8 cellular contexts compared by ENCODE assay signal in genomic region chr1:39525366-39526165, GRCh38. TPM values are rescaled to one million over a fixed set of nuclear protein-coding genes. Genes with fewer than 3 reads are reported as not detected.
DNase-seq lines count a peak whose midpoint lies in the region; ATAC-seq and TF ChIP-seq lines count a peak whose summit lies in the region.

No MANE protein-coding gene starts in this region.

- peaks cover 13% of the 10 kb centered on the region for H3K4me1 Mint-ChIP-seq in activated naive CD8-positive, alpha-beta T cell treated with anti-CD3 and anti-CD28 coated beads, Interleukin-2, amount 50 U/mL, for 24 hours
- peaks cover 4% of the 10 kb centered on the region for H3K4me1 Mint-ChIP-seq in neural progenitor cell

- no peak overlapping the region for H2BK12ac ChIP-seq in trophoblast cell (ENCODE audit: low read length)

- H3K36me3 ChIP-seq in neural progenitor cell, result no peaks in the 10 kb centered on the region
- H3K36me3 ChIP-seq in brain microvascular endothelial cell (replicated peaks), result peaks cover 15% of the 10 kb centered on the region
- peaks cover 13 to 14% of the 10 kb centered on the region in 2 experiments for H3K36me3 ChIP-seq in trophoblast cell (ENCODE audit: control insufficient read depth in 1 of 2, insufficient read depth in 2 of 2, low read length in 2 of 2)

- H3K4ac ChIP-seq in trophoblast cell (ENCODE audit: low read depth, low read length), result no peak overlapping the region

- no peak overlapping the region for H3K18ac ChIP-seq in trophoblast cell (ENCODE audit: low read length)

- H3K27ac ChIP-seq in neural progenitor cell, result no peak overlapping the region
- H3K27ac ChIP-seq in brain microvascular endothelial cell, result no peak overlapping the region
- no peak overlapping the region for H3K27ac ChIP-seq in trophoblast cell (ENCODE audit: low read depth, low read length)

- H4K8ac ChIP-seq in trophoblast cell (ENCODE audit: low read depth, low read length), result no peak overlapping the region

- H3K4me3 Mint-ChIP-seq in activated naive CD8-positive, alpha-beta T cell treated with anti-CD3 and anti-CD28 coated beads, Interleukin-2, amount 50 U/mL, for 24 hours, result no peak overlapping the region
- H3K4me3 Mint-ChIP-seq in neural progenitor cell, result no peak overlapping the region

- H3K14ac ChIP-seq in trophoblast cell (ENCODE audit: low read length), result no peak overlapping the region

- no peak overlapping the region for H2BK120ac ChIP-seq in trophoblast cell (ENCODE audit: insufficient read depth, low read length, poor library complexity)

- H3K9me3 Mint-ChIP-seq in activated naive CD8-positive, alpha-beta T cell treated with anti-CD3 and anti-CD28 coated beads, Interleukin-2, amount 50 U/mL, for 24 hours, result no peaks in the 10 kb centered on the region
- no peaks in the 10 kb centered on the region for H3K9me3 Mint-ChIP-seq in neural progenitor cell

- H3K4me3 ChIP-seq in neural progenitor cell, result no peak overlapping the region
- H3K4me3 ChIP-seq in brain microvascular endothelial cell (ENCODE audit: low read depth, low read length), result no peak overlapping the region
- no peak overlapping the region for H3K4me3 ChIP-seq in trophoblast cell (ENCODE audit: low read depth, low read length)

- H3K27me3 Mint-ChIP-seq in activated naive CD8-positive, alpha-beta T cell treated with anti-CD3 and anti-CD28 coated beads, Interleukin-2, amount 50 U/mL, for 24 hours, result no peaks in the 10 kb centered on the region
- H3K27me3 Mint-ChIP-seq in neural progenitor cell (ENCODE audit: insufficient read depth, low read depth), result peaks cover 5% of the 10 kb centered on the region

- H3K27ac Mint-ChIP-seq in activated naive CD8-positive, alpha-beta T cell treated with anti-CD3 and anti-CD28 coated beads, Interleukin-2, amount 50 U/mL, for 24 hours, result no peak overlapping the region
- H3K27ac Mint-ChIP-seq in neural progenitor cell, result no peak overlapping the region

- H3K4me1 ChIP-seq in neural progenitor cell (no peaks in the 10 kb centered on the region), trophoblast cell (ENCODE audit: control insufficient read depth in 1 of 2, insufficient read depth in 2 of 2, low read length in 2 of 2) (peaks cover 0 to 3% of the 10 kb centered on the region in 2 experiments)

- no peak overlapping the region for H2BK5ac ChIP-seq in trophoblast cell (ENCODE audit: low read depth, low read length, poor library complexity)

- H2AFZ ChIP-seq in neural progenitor cell (replicated peaks) (no peak overlapping the region), trophoblast cell (ENCODE audit: insufficient read depth, low read length, poor library complexity) (no peak overlapping the region)

- H3F3A ChIP-seq in neural progenitor cell (ENCODE audit: low read depth), result no peaks in the 10 kb centered on the region

- no peaks in the 10 kb centered on the region for H3K79me1 ChIP-seq in trophoblast cell (ENCODE audit: low read length)

- H3K27me3 ChIP-seq in neural progenitor cell (no peaks in the 10 kb centered on the region), brain microvascular endothelial cell (replicated peaks) (no peaks in the 10 kb centered on the region), trophoblast cell (ENCODE audit: insufficient read depth, low read length) (no peaks in the 10 kb centered on the region)

- H3K79me2 ChIP-seq in neural progenitor cell (ENCODE audit: low read depth), result no peaks in the 10 kb centered on the region
- H3K79me2 ChIP-seq in trophoblast cell (ENCODE audit: control insufficient read depth, insufficient read depth, low read length, poor library complexity), result no peaks in the 10 kb centered on the region

- ATAC-seq in GM19452 (IDR thresholded peaks at IDR 0.05; ENCODE audit: unreplicated experiment), result peak; percentile 89
- ATAC-seq in HG03439 (IDR thresholded peaks at IDR 0.05; ENCODE audit: unreplicated experiment), result peak; percentile 87
- ATAC-seq in activated naive CD8-positive, alpha-beta T cell treated with anti-CD3 and anti-CD28 coated beads, Interleukin-2, amount 50 U/mL, for 24 hours, result peak; percentile 60

- H3K4me2 ChIP-seq in neural progenitor cell, result no peak overlapping the region
- H3K4me2 ChIP-seq in trophoblast cell (ENCODE audit: low read length), result no peak overlapping the region

- no peaks in the 10 kb centered on the region for H4K20me1 ChIP-seq in neural progenitor cell (ENCODE audit: low read depth)

- no peak overlapping the region for H3K23ac ChIP-seq in trophoblast cell (ENCODE audit: low read length)

- H3K9me3 ChIP-seq in neural progenitor cell (ENCODE audit: low read depth) (no peaks in the 10 kb centered on the region), trophoblast cell (ENCODE audit: insufficient read depth, low read depth, low read length) (no peaks in the 10 kb centered on the region)

- in situ Hi-C loops in brain microvascular endothelial cell (cut with HindIII; ENCODE audit: low pct_ligation_motif_present, low sequenced_read_pairs), result no loop called here

- no peak overlapping the region for H2AK5ac ChIP-seq in trophoblast cell (ENCODE audit: low read length)

- H3K36me3 Mint-ChIP-seq in activated naive CD8-positive, alpha-beta T cell treated with anti-CD3 and anti-CD28 coated beads, Interleukin-2, amount 50 U/mL, for 24 hours (ENCODE audit: low read depth), result peaks cover 9% of the 10 kb centered on the region
- peaks cover 3% of the 10 kb centered on the region for H3K36me3 Mint-ChIP-seq in neural progenitor cell

- no peak for TF ChIP-seq CTCF in neural progenitor cell (IDR thresholded peaks at IDR 0.05)
- no peak for TF ChIP-seq CTCF in brain microvascular endothelial cell (IDR thresholded peaks at IDR 0.05; ENCODE audit: low read depth, low read length, missing control alignments)

- H3K9ac ChIP-seq in neural progenitor cell (no peak overlapping the region), trophoblast cell (ENCODE audit: low read length) (no peak overlapping the region)

- no peak overlapping the region for H4K91ac ChIP-seq in trophoblast cell (ENCODE audit: low read depth, low read length)

- H4K12ac ChIP-seq in trophoblast cell (ENCODE audit: low read depth, low read length), result no peak overlapping the region

- no CpG with 5 or more reads among the region's 17 CpGs for WGBS in trophoblast cell (ENCODE audit: extremely low coverage, insufficient coverage, insufficient read length)

- DNase-seq in GF-D8 (lab: John Stamatoyannopoulos, UW) (peak; percentile 10), foreskin melanocyte (no peak), neural progenitor cell (ENCODE audit: low spot score) (no peak), brain microvascular endothelial cell (no peak), trophoblast cell (no peak)
- DNase-seq in activated naive CD8-positive, alpha-beta T cell treated with anti-CD3 and anti-CD28 coated beads, Interleukin-2, amount 50 U/mL, for 24 hours, result peak; percentile 40

RNA-seq across cellular contexts. Expression of gene BMP8A, which starts 34.1 kb away (rescaled TPM):
- 0.12 TPM in 1 of 2 replicates, not detected in the other for total RNA-seq in neural progenitor cell (ENCODE audit: low replicate concordance)
- polyA plus RNA-seq in trophoblast cell (2013), result not detected in 2 replicates

RNA-seq across cellular contexts. Expression of gene PABPC4, which starts 51.0 kb away (rescaled TPM):
- 123 and 243 TPM in 2 replicates for total RNA-seq in neural progenitor cell (ENCODE audit: low replicate concordance)
- polyA plus RNA-seq in trophoblast cell (2013), result 159 and 165 TPM in 2 replicates

Comparison
In these comparisons a context has a peak if more than half of its experiments do, and no peak if none do; other contexts are left out.
1. DNase-seq: peak in GF-D8 (single experiment) and activated naive CD8-positive, alpha-beta T cell treated with anti-CD3 and anti-CD28 coated beads, Interleukin-2, amount 50 U/mL, for 24 hours (single experiment); none in foreskin melanocyte (single experiment), neural progenitor cell (single experiment), brain microvascular endothelial cell (single experiment) and trophoblast cell (0 of 2).
2. Peak in every context shown above with its lines, with median percentiles within 50 percentile points of each other: ATAC-seq.